In genomic region chr10:22625511-22626288, GRCh38 we compare ENCODE assay signal across 11 cellular contexts.
DNase-seq lines count a peak whose midpoint lies in the region; ATAC-seq and TF ChIP-seq lines count a peak whose summit lies in the region.
"Had no signal": no experiment of that assay in that cellular context is flagged by ENCODE, and none has a peak within 500 bp of the region (broad histone marks: within the 10 kb centered on the region; RNA-seq: fewer than 3 reads in every experiment).

No MANE protein-coding gene starts in this region.

- CTCF ChIA-PET in Panc1 (lab: Charles Lee), result no interaction called here

- intact Hi-C loops in Panc1 (cut with micrococcal nuclease; ENCODE audit: unreplicated experiment), result no loop called here

- no peaks in the 10 kb centered on the region for H3K27me3 ChIP-seq in Panc1 (ENCODE audit: control insufficient read depth, insufficient read depth, low read length)
- no peaks in the 10 kb centered on the region for H3K27me3 ChIP-seq in trophoblast cell (ENCODE audit: insufficient read depth, low read length)

- WGBS in trophoblast cell (ENCODE audit: extremely low coverage, insufficient coverage, insufficient read length), result no CpG with 5 or more reads among the region's 9 CpGs

- H3K27ac ChIP-seq in Panc1 (ENCODE audit: low read length) (peak overlapping the region; percentile 54; the same call in 1 of the 2 replicates), trophoblast cell (ENCODE audit: low read depth, low read length) (peak overlapping the region; percentile 84)

- peak overlapping the region; percentile 96 for H3K18ac ChIP-seq in trophoblast cell (ENCODE audit: low read length)

- no peak overlapping the region for H3K9ac ChIP-seq in trophoblast cell (ENCODE audit: low read length)

- H3K4me3 ChIP-seq in Panc1 (ENCODE audit: low read depth in 2 of 2, low read length in 2 of 2), result no peak overlapping the region
- no peak overlapping the region for H3K4me3 ChIP-seq in trophoblast cell (ENCODE audit: low read depth, low read length)

- POLR2A ChIA-PET in Panc1 (lab: Charles Lee), result no interaction called here

- peak overlapping the region; percentile 94 for H2BK120ac ChIP-seq in trophoblast cell (ENCODE audit: insufficient read depth, low read length, poor library complexity)

- no peak for TF ChIP-seq CTCF in Panc1 (IDR thresholded peaks at IDR 0.05)

- H2BK12ac ChIP-seq in trophoblast cell (ENCODE audit: low read length), result peak overlapping the region; percentile 96

- no peak overlapping the region for H2AFZ ChIP-seq in trophoblast cell (ENCODE audit: insufficient read depth, low read length, poor library complexity)

- peak overlapping the region; percentile 96 for H2BK5ac ChIP-seq in trophoblast cell (ENCODE audit: low read depth, low read length, poor library complexity)

- no peak overlapping the region for H3K23ac ChIP-seq in trophoblast cell (ENCODE audit: low read length)

- in situ Hi-C loops in Panc1 (cut with HindIII; ENCODE audit: low pct_unique_long_range_greater_than_20kb, low sequenced_read_pairs), result no loop called here

- H2AK5ac ChIP-seq in trophoblast cell (ENCODE audit: low read length), result peak overlapping the region; percentile 96

- no peaks in the 10 kb centered on the region for H3K9me3 ChIP-seq in Panc1 (ENCODE audit: control insufficient read depth, insufficient read depth, low read depth, low read length)
- no peaks in the 10 kb centered on the region for H3K9me3 ChIP-seq in trophoblast cell (ENCODE audit: insufficient read depth, low read depth, low read length)

- no peak overlapping the region for H4K12ac ChIP-seq in trophoblast cell (ENCODE audit: low read depth, low read length)

- no peak overlapping the region for H3K4me2 ChIP-seq in trophoblast cell (ENCODE audit: low read length)

- peaks cover 11% of the 10 kb centered on the region for H3K79me2 ChIP-seq in trophoblast cell (ENCODE audit: control insufficient read depth, insufficient read depth, low read length, poor library complexity)

- no TSS peak for BruUV-seq in Panc1 (replicated peaks; lab: Mats Ljungman, UMichigan)

- H3K4ac ChIP-seq in trophoblast cell (ENCODE audit: low read depth, low read length), result no peak overlapping the region

- H3K79me1 ChIP-seq in trophoblast cell (ENCODE audit: low read length), result peaks cover 23% of the 10 kb centered on the region

- H3K36me3 ChIP-seq in Panc1 (ENCODE audit: control insufficient read depth, insufficient read depth, low read length) (no peaks in the 10 kb centered on the region), trophoblast cell (ENCODE audit: control insufficient read depth in 1 of 2, insufficient read depth in 2 of 2, low read length in 2 of 2) (peaks cover 0 to 2% of the 10 kb centered on the region in 2 experiments)

- H4K91ac ChIP-seq in trophoblast cell (ENCODE audit: low read depth, low read length), result peak overlapping the region; percentile 87

- H4K8ac ChIP-seq in trophoblast cell (ENCODE audit: low read depth, low read length), result peak overlapping the region; percentile 88

- peak overlapping the region; percentile 95 for H3K14ac ChIP-seq in trophoblast cell (ENCODE audit: low read length)

- ATAC-seq in Panc1 (no peak), GM18870 (IDR thresholded peaks at IDR 0.05; ENCODE audit: unreplicated experiment) (no peak)

- peaks cover 61% of the 10 kb centered on the region for H3K4me1 ChIP-seq in Panc1 (ENCODE audit: control insufficient read depth, insufficient read depth, low read length)
- peaks cover 21 to 24% of the 10 kb centered on the region in 2 experiments for H3K4me1 ChIP-seq in trophoblast cell (ENCODE audit: control insufficient read depth in 1 of 2, insufficient read depth in 2 of 2, low read length in 2 of 2)

- DNase-seq in NCI-H82 (lab: John Stamatoyannopoulos, UW), result peak; percentile 4
- DNase-seq in NCI-H82 treated with DMSO at 0.1 percent for 48 hours (lab: John Stamatoyannopoulos, UW; ENCODE audit: unreplicated experiment), result no peak
- DNase-seq in Panc1 (ENCODE audit: low read depth, low spot score), result no peak
- DNase-seq in dermis blood vessel endothelial cell, result peak; percentile 30
- DNase-seq in trophoblast cell, result no peak
- no peak for DNase-seq in globus pallidus (ENCODE audit: low spot score)
- no peak for DNase-seq in NCI-H1105 treated with DMSO at 0.1 percent for 48 hours (lab: John Stamatoyannopoulos, UW)
- DNase-seq: activated CD4-positive, alpha-beta T cell treated with anti-CD3 and anti-CD28 coated beads for 48 hours; NCI-H1694 treated with DMSO at 0.1 percent for 48 hours; stimulated activated CD4-positive, alpha-beta T cell treated with anti-CD3 and anti-CD28 coated beads, Interleukin-15, amount 100 ng/mL, for 24 hours had no signal

Comparison
In these comparisons a context has a peak if more than half of its experiments do, and no peak if none do; other contexts are left out.
1. DNase-seq: peak in NCI-H82 (single experiment) and dermis blood vessel endothelial cell (single experiment); none in NCI-H82 treated with DMSO at 0.1 percent for 48 hours (single experiment), Panc1 (single experiment), trophoblast cell (0 of 2), globus pallidus (single experiment) and NCI-H1105 treated with DMSO at 0.1 percent for 48 hours (single experiment).